Comparison of ENCODE assay signal across 10 cellular contexts in the genomic region with DNA sequence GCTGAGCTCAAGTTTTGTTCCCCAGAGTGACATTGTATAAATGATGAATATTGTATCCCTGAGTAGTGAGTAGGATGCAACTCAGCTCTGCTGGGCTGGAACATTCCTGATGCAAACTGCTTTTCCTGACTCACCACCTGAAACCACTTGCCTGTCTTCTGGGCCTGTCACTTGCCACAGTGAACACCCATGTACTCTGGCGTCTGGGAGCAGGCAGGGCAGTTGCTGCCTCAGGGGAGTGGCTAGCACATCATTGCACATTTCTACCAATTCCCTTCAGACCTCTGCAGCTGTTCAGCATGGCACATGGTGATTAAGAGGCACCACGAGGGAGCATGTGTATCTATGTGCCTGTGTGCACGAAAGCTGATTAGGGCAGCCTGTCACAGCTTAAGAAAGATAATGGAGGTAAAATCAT.
DNase-seq lines count a peak whose midpoint lies in the region; ATAC-seq and TF ChIP-seq lines count a peak whose summit lies in the region.
"Had no signal": no experiment of that assay in that cellular context is flagged by ENCODE, and none has a peak within 500 bp of the region (broad histone marks: within the 10 kb centered on the region; RNA-seq: fewer than 3 reads in every experiment).

No MANE protein-coding gene starts in this region.

- H3K27ac Mint-ChIP-seq in brain (peak overlapping the region in 3 of 5 experiments; percentile 45 to 87 (median 72)), neural crest cell (ENCODE audit: unreplicated experiment) (peak overlapping the region; percentile 54), immature natural killer cell (peak overlapping the region in 2 of 6 donors; percentile 4 to 6)
- H3K27ac Mint-ChIP-seq: activated naive CD8-positive, alpha-beta T cell had no signal

- no peak for ATAC-seq in GM19463 (IDR thresholded peaks at IDR 0.05; ENCODE audit: unreplicated experiment)
- no peak for ATAC-seq in GM19455 (IDR thresholded peaks at IDR 0.05; ENCODE audit: unreplicated experiment)
- ATAC-seq in HG03039 (IDR thresholded peaks at IDR 0.05; ENCODE audit: unreplicated experiment): no peak
- ATAC-seq: left ventricle myocardium superior had no signal

- H3K27me3 Mint-ChIP-seq in brain (no peaks in the 10 kb centered on the region), neural crest cell (ENCODE audit: low read depth) (no peaks in the 10 kb centered on the region), immature natural killer cell (ENCODE audit: low read depth in 3 of 3) (no peaks in the 10 kb centered on the region)
- H3K27me3 Mint-ChIP-seq: activated naive CD8-positive, alpha-beta T cell had no signal

- H3K9me3 Mint-ChIP-seq in brain (no peaks in the 10 kb centered on the region), neural crest cell (no peaks in the 10 kb centered on the region), immature natural killer cell (no peaks in the 10 kb centered on the region)

- TF ChIP-seq CTCF in brain (conservative IDR thresholded peaks at IDR 0.05) (no peak), neural crest cell (conservative IDR thresholded peaks at IDR 0.05) (no peak)

- H3K36me3 Mint-ChIP-seq in brain (peaks cover 19% of the 10 kb centered on the region), neural crest cell (ENCODE audit: low read depth) (peaks cover 8% of the 10 kb centered on the region), immature natural killer cell (peaks cover 3 to 16% (median 6%) of the 10 kb centered on the region in 3 donors)

- DNase-seq in GM04503 (ENCODE audit: low read depth) (peak; percentile 45), NCI-H1417 (lab: John Stamatoyannopoulos, UW) (peak in 2 of 3 experiments; percentile 55 to 83), neural crest cell (ENCODE audit: low read depth, low spot score) (no peak), immature natural killer cell (no peak)
- DNase-seq: left ventricle myocardium superior had no signal

- H3K4me3 Mint-ChIP-seq in brain: peak overlapping the region in 2 of 5 experiments; percentile 28 to 44
- no peak overlapping the region for H3K4me3 Mint-ChIP-seq in neural crest cell
- H3K4me3 Mint-ChIP-seq in immature natural killer cell: no peak overlapping the region
- H3K4me3 Mint-ChIP-seq: activated naive CD8-positive, alpha-beta T cell had no signal

- H3K4me1 Mint-ChIP-seq in brain (peaks cover 74% of the 10 kb centered on the region), neural crest cell (peaks cover 44% of the 10 kb centered on the region), immature natural killer cell (peaks cover 19 to 62% of the 10 kb centered on the region in 2 donors)

Comparison
In these comparisons a context has a peak if more than half of its experiments do, and no peak if none do; other contexts are left out.
1. DNase-seq: peak in GM04503 (single experiment) and NCI-H1417 (2 of 3); none in neural crest cell (single experiment) and immature natural killer cell (0 of 3).